In the genomic region with DNA sequence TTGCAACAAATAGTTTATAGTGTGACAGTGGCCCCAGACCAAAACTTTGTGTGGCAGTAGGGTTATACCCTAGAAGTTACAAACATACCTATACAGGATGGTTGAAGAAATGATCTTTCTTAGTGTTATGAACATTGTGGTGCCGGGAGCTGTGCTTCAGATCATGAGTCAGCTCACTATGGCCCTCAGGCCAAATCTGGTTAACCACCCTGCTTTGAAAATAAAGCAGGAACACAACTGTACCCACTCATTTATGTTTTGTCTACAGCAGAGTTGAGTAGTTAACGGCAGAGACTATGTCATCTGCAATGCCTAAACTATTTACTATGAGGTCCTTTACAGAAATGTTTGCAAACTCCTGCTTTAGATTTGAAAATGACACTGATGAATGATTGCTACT, we compare ENCODE assay signal across 18 cellular contexts. TPM values are rescaled to one million over a fixed set of nuclear protein-coding genes. Genes with fewer than 3 reads are reported as not detected.
A peak's percentile ranks its signal among the peaks of the same experiment; 100 is the strongest.
DNase-seq lines count a peak whose midpoint lies in the region; TF ChIP-seq lines count a peak whose summit lies in the region.
"Had no signal": no experiment of that assay in that cellular context is flagged by ENCODE, and none has a peak within 500 bp of the region (broad histone marks: within the 10 kb centered on the region; RNA-seq: fewer than 3 reads in every experiment).

No MANE protein-coding gene starts in this region.

- H3K4me3 ChIP-seq in HEK293 (ENCODE audit: low read depth, low read length) (no peak overlapping the region), SK-N-MC (no peak overlapping the region), fibroblast of mammary gland (ENCODE audit: control insufficient read depth, low read depth, low read length) (no peak overlapping the region), skeletal muscle cell (ENCODE audit: low read depth, low read length) (no peak overlapping the region)

- DNase-seq in SK-N-MC (ENCODE audit: low read depth, low spot score) (no peak), fibroblast of mammary gland (ENCODE audit: low read depth) (peak; percentile 35), skeletal muscle cell (ENCODE audit: low read depth) (peak; percentile 45), occipital lobe (lab: John Stamatoyannopoulos, UW) (no peak), CD1c-positive myeloid dendritic cell (ENCODE audit: extremely low spot score) (no peak), NCI-H187 treated with DMSO at 0.1 percent for 48 hours (lab: John Stamatoyannopoulos, UW) (no peak)
- no peak for DNase-seq in activated naive CD4-positive, alpha-beta T cell (lab: John Stamatoyannopoulos, UW)
- DNase-seq: CD8-positive, alpha-beta T cell; cerebellar nuclear complex; GDM1; hypothalamus; left ventricle myocardium superior; natural killer cell; NCI-H510A treated with DMSO at 0.1 percent for 48 hours; stimulated activated CD4-positive, alpha-beta T cell treated with anti-CD3 and anti-CD28 coated beads, Interleukin-2, amount 100 ng/mL, for 24 hours; T-cell had no signal

- POLR2A ChIA-PET in HEK293 (lab: Yijun Ruan, JAX), result interaction anchor here (0.6 kb wide), 1 partner anchor 300 kb away, joined by 5 read pairs; no protein-coding TSS in a partner anchor

- H3K9ac ChIP-seq in SK-N-MC (ENCODE audit: insufficient read length), result peak overlapping the region; percentile 22

- TF ChIP-seq CTCF in HEK293 (tag by site-specific recombination; IDR thresholded peaks at IDR 0.05) (no peak), fibroblast of mammary gland (conservative IDR thresholded peaks at IDR 0.05; ENCODE audit: control insufficient read depth, insufficient read depth, low read depth, low read length) (no peak)

- CTCF ChIA-PET in HEK293 (lab: Yijun Ruan, JAX), result interaction anchor here (1.1 kb wide), 1 partner anchor 275 kb away, joined by 7 read pairs; no protein-coding TSS in a partner anchor

- H3K4me1 ChIP-seq in HEK293 (ENCODE audit: control insufficient read depth, insufficient read depth, low read length), result peaks cover 6% of the 10 kb centered on the region

- H3K9me3 ChIP-seq in HEK293 (ENCODE audit: control insufficient read depth, insufficient read depth, low read depth, low read length), result no peaks in the 10 kb centered on the region
- no peaks in the 10 kb centered on the region for H3K9me3 ChIP-seq in SK-N-MC (ENCODE audit: low read depth, low read length)

- H3K36me3 ChIP-seq in HEK293 (ENCODE audit: control insufficient read depth in 2 of 2, insufficient read depth in 1 of 2, low read length in 2 of 2) (no peaks in the 10 kb centered on the region), SK-N-MC (ENCODE audit: insufficient read depth, low read length) (peaks cover 11% of the 10 kb centered on the region)

- H3K27ac ChIP-seq in HEK293 (ENCODE audit: extremely low read depth, low read depth, low read length) (no peak overlapping the region), SK-N-MC (no peak overlapping the region; the same call in 1 of the 2 replicates)
- H3K27ac ChIP-seq: HL-60 had no signal

TF ChIP-seq in HEK293, 187 proteins besides CTCF, POLR2A, EP300 and RAD21:
- no peak for TF ChIP-seq SP7 (tag by site-specific recombination; IDR thresholded peaks at IDR 0.05)
- 0 out of 2 replicates have a peak, but pooled peaks have one; percentile 16 for TF ChIP-seq ZNF660 (tag by site-specific recombination; IDR thresholded peaks at IDR 0.05)
- no peak for TF ChIP-seq ZNF514 (tag by site-specific recombination; IDR thresholded peaks at IDR 0.05)

RNA-seq across cellular contexts. Expression of gene AKAP7, which starts 24.3 kb away (rescaled TPM):
- 212 TPM for total RNA-seq in occipital lobe

Comparison
In these comparisons a context has a peak if more than half of its experiments do, and no peak if none do; other contexts are left out.
1. DNase-seq: peak in fibroblast of mammary gland (single experiment) and skeletal muscle cell (single experiment); none in SK-N-MC (single experiment), activated naive CD4-positive, alpha-beta T cell (0 of 4), occipital lobe (single experiment), CD1c-positive myeloid dendritic cell (single experiment) and NCI-H187 treated with DMSO at 0.1 percent for 48 hours (single experiment).